Comparison of ENCODE assay signal across 21 cellular contexts in the genomic region with DNA sequence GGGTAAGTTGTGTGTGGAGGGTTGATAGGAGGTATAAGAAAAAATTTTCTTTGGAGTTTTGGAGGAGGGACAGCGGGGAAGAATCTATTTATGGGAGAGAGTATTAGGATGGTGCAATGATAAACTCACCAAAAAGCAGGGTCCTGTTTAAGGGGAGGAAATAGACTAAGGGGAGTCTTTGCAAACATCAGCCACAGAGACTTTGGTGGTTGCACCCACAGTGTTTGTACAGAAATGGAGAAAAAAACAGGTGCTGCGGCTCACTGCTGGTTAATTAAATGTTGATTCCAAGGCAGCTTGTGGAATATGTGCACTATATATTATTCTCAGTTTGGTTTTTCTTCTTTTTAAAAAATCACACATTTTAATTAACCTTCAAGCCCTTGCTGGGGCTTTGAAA.
"Had no signal": no experiment of that assay in that cellular context is flagged by ENCODE, and none has a peak within 500 bp of the region (broad histone marks: within the 10 kb centered on the region; RNA-seq: fewer than 3 reads in every experiment).

No MANE protein-coding gene starts in this region.

- H3K4me2 ChIP-seq: neural progenitor cell had no signal

- H3K36me3 Mint-ChIP-seq: neural progenitor cell; stimulated activated effector memory CD8-positive, alpha-beta T cell treated with anti-CD3 and anti-CD28 coated beads, Interleukin-12 subunit alpha, Interleukin-12 subunit beta, amount 100 ng/mL, for 72 hours had no signal

- H3K27me3 Mint-ChIP-seq: progenitor cell of endocrine pancreas had no signal

- H3K9me3 Mint-ChIP-seq: nephron; neural progenitor cell; stimulated activated effector memory CD8-positive, alpha-beta T cell treated with anti-CD3 and anti-CD28 coated beads, Interleukin-12 subunit alpha, Interleukin-12 subunit beta, amount 100 ng/mL, for 72 hours had no signal

- H3K36me3 ChIP-seq: esophagus squamous epithelium, lower lobe of right lung, neural progenitor cell, thoracic aorta, tibial nerve, upper lobe of left lung had no signal

- ATAC-seq: left ventricle myocardium superior; lower lobe of right lung; sciatic nerve; stimulated activated effector memory CD8-positive, alpha-beta T cell treated with anti-CD3 and anti-CD28 coated beads, Interleukin-12 subunit alpha, Interleukin-12 subunit beta, amount 100 ng/mL, for 72 hours had no signal

- DNase-seq: dermis blood vessel endothelial cell; effector memory CD4-positive, alpha-beta T cell; erythroblast; esophagus squamous epithelium; foreskin melanocyte; hypothalamus; left ventricle myocardium superior; lower lobe of right lung; stimulated activated CD4-positive, alpha-beta T cell treated with anti-CD3 and anti-CD28 coated beads, Interleukin-2, amount 100 ng/mL, for 24 hours; stimulated activated CD4-positive, alpha-beta T cell treated with anti-CD3 and anti-CD28 coated beads, Interleukin-4, amount 100 ng/mL, for 24 hours; stimulated activated naive CD4-positive, alpha-beta T cell treated with Interleukin-2 at 50 U/mL for 16 hours; upper lobe of left lung had no signal

- H3K4me1 ChIP-seq: esophagus squamous epithelium, lower lobe of right lung, parathyroid adenoma, tibial nerve, upper lobe of left lung had no signal

- H3K27ac ChIP-seq: coronary artery, esophagus squamous epithelium, lower lobe of right lung, neural progenitor cell, parathyroid adenoma, thoracic aorta, tibial nerve, upper lobe of left lung had no signal

- H3K4me3 ChIP-seq: coronary artery, esophagus squamous epithelium, lower lobe of right lung, neural progenitor cell, thoracic aorta, tibial nerve, upper lobe of left lung had no signal

- H3K27ac Mint-ChIP-seq: nephron; neural progenitor cell; progenitor cell of endocrine pancreas; stimulated activated effector memory CD8-positive, alpha-beta T cell treated with anti-CD3 and anti-CD28 coated beads, Interleukin-12 subunit alpha, Interleukin-12 subunit beta, amount 100 ng/mL, for 72 hours had no signal

- H3K9me3 ChIP-seq: esophagus squamous epithelium, lower lobe of right lung, thoracic aorta, tibial nerve, upper lobe of left lung had no signal

- H3K9ac ChIP-seq: neural progenitor cell, parathyroid adenoma had no signal

- H3K27me3 ChIP-seq: esophagus squamous epithelium, neural progenitor cell, tibial nerve, upper lobe of left lung had no signal

- H3K79me2 ChIP-seq: parathyroid adenoma had no signal

- H3K4me1 Mint-ChIP-seq: nephron, neural progenitor cell had no signal

- H2AFZ ChIP-seq: neural progenitor cell, parathyroid adenoma had no signal

- H3K4me3 Mint-ChIP-seq: nephron; neural progenitor cell; stimulated activated effector memory CD8-positive, alpha-beta T cell treated with anti-CD3 and anti-CD28 coated beads, Interleukin-12 subunit alpha, Interleukin-12 subunit beta, amount 100 ng/mL, for 72 hours had no signal
